ENCODE assay signal across 13 cellular contexts in the genomic region with DNA sequence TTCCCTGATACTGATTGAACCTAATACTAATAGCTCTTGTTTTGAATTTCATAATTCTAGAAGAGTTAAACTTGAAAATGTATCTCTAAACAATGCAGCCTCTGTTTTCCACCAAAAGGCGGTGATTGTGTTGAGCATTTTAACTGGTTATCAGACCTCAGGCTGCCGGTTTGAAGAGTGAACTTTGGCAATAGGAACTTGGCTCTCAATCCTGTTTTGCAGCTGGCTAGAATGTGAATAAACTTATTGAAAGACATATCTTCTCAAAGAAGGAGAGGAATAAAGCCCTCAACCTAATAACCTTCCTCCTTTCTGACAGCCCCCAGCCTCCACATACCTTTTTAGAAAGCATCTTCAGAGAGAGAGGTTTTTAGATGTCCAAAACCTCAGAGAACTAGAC.
DNase-seq lines count a peak whose midpoint lies in the region; ATAC-seq, FAIRE-seq and TF ChIP-seq lines count a peak whose summit lies in the region.
"Had no signal": no experiment of that assay in that cellular context is flagged by ENCODE, and none has a peak within 500 bp of the region (broad histone marks: within the 10 kb centered on the region; RNA-seq: fewer than 3 reads in every experiment).

No MANE protein-coding gene starts in this region.

- ATAC-seq in HepG2 (peak; percentile 92), GM21737 (IDR thresholded peaks at IDR 0.05; ENCODE audit: unreplicated experiment) (no peak), lower lobe of right lung (no peak)

- BruUV-seq in HepG2 (replicated peaks; lab: Mats Ljungman, UMichigan), result no TSS peak

- in situ Hi-C loops in HepG2 (cut with HindIII; ENCODE audit: extremely low pct_ligation_motif_present, low pct_unique_long_range_greater_than_20kb), result no loop called here

- H3K9ac ChIP-seq in fibroblast of lung (ENCODE audit: insufficient read depth, low read length) (no peak overlapping the region), HepG2 (ENCODE audit: insufficient read depth, low read depth, low read length) (peak overlapping the region; percentile 32)

- WGBS in HepG2 (ENCODE audit: low lambda C conversion rate), result 8% methylated on average over 2 of the region's 2 CpGs
- 29% methylated on average over 2 of the region's 2 CpGs for WGBS in suprapubic skin

- no peak overlapping the region for H3K4me3 ChIP-seq in fibroblast of lung (replicated peaks in 1 of 4; ENCODE audit: control extremely low read depth in 1 of 4, insufficient read depth in 1 of 4, low read depth in 3 of 4, low read length in 4 of 4)
- peak overlapping the region in 1 of 3 experiments; percentile 13; a peak in 1 of 6 replicates for H3K4me3 ChIP-seq in HepG2 (replicated peaks in 1 of 3; ENCODE audit: insufficient read depth in 1 of 3, low read depth in 2 of 3, low read length in 3 of 3)
- no peak overlapping the region for H3K4me3 ChIP-seq in suprapubic skin
- no peak overlapping the region for H3K4me3 ChIP-seq in lower lobe of right lung

- TF ChIP-seq POLR2A in HepG2 (IDR thresholded peaks at IDR 0.05; ENCODE audit: insufficient read depth in 1 of 2, low read depth in 2 of 2, low read length in 2 of 2) (no peak), suprapubic skin (IDR thresholded peaks at IDR 0.05) (no peak)

- H3K9me3 ChIP-seq in fibroblast of lung (ENCODE audit: control insufficient read depth, insufficient read depth, low read depth, low read length) (no peaks in the 10 kb centered on the region), HepG2 (ENCODE audit: low read length) (no peaks in the 10 kb centered on the region), suprapubic skin (no peaks in the 10 kb centered on the region), lower lobe of right lung (no peaks in the 10 kb centered on the region)

- TF ChIP-seq EP300 in HepG2 (IDR thresholded peaks at IDR 0.05; ENCODE audit: low read depth in 2 of 2, low read length in 2 of 2) (peak in 1 of 2 experiments; percentile 9; a peak in 1 of 4 replicates), HepG2 (CRISPR knock-in tag; IDR thresholded peaks at IDR 0.05; ENCODE audit: borderline replicate concordance) (no peak), suprapubic skin (IDR thresholded peaks at IDR 0.05) (no peak)

- peaks cover 58% of the 10 kb centered on the region for H3K79me2 ChIP-seq in fibroblast of lung (ENCODE audit: control insufficient read depth, insufficient read depth, low read length)
- peaks cover 3% of the 10 kb centered on the region for H3K79me2 ChIP-seq in HepG2 (ENCODE audit: insufficient read depth, low read length)

- TF ChIP-seq CTCF in fibroblast of lung (conservative IDR thresholded peaks at IDR 0.05 in 1 of 2, IDR thresholded peaks at IDR 0.05 in 1 of 2; ENCODE audit: low read depth in 1 of 2, low read length in 2 of 2), result no peak
- TF ChIP-seq CTCF in HepG2 (CRISPR knock-in tag; IDR thresholded peaks at IDR 0.05), result no peak
- TF ChIP-seq CTCF in suprapubic skin (IDR thresholded peaks at IDR 0.05), result no peak
- no peak for TF ChIP-seq CTCF in lower lobe of right lung (IDR thresholded peaks at IDR 0.05)

- H3K36me3 ChIP-seq in fibroblast of lung (ENCODE audit: control insufficient read depth, insufficient read depth, low read length) (no peaks in the 10 kb centered on the region), HepG2 (replicated peaks in 1 of 2; ENCODE audit: control insufficient read depth in 1 of 2, insufficient read depth in 2 of 2, low read length in 2 of 2) (no peaks in the 10 kb centered on the region), suprapubic skin (no peaks in the 10 kb centered on the region), lower lobe of right lung (no peaks in the 10 kb centered on the region)

- H3K27ac ChIP-seq in fibroblast of lung (ENCODE audit: insufficient read depth, low read length) (no peak overlapping the region), HepG2 (ENCODE audit: extremely low read length, insufficient read depth, low read length) (peak overlapping the region; percentile 69), suprapubic skin (peak overlapping the region; percentile 34), lower lobe of right lung (no peak overlapping the region)

- CTCF ChIA-PET in HepG2 (lab: Yijun Ruan, JAX; ENCODE audit: low intra/inter-chr PET ratio, low total read pairs), result no interaction called here

- H3K4me1 ChIP-seq in fibroblast of lung (ENCODE audit: control insufficient read depth, extremely low read depth, insufficient read depth, low read length) (no peaks in the 10 kb centered on the region), HepG2 (ENCODE audit: insufficient read depth, low read length) (peaks cover 33% of the 10 kb centered on the region), suprapubic skin (peaks cover 10% of the 10 kb centered on the region), lower lobe of right lung (peaks cover 1% of the 10 kb centered on the region)

- no peak overlapping the region for H2AFZ ChIP-seq in fibroblast of lung (ENCODE audit: low read length)
- peak overlapping the region; percentile 24 for H2AFZ ChIP-seq in HepG2 (ENCODE audit: low read length)

- H3K27me3 ChIP-seq in fibroblast of lung (ENCODE audit: control insufficient read depth, insufficient read depth, low read length), result no peaks in the 10 kb centered on the region
- H3K27me3 ChIP-seq in HepG2 (ENCODE audit: control insufficient read depth in 1 of 2, insufficient read depth in 2 of 2, low read length in 2 of 2), result no peaks in the 10 kb centered on the region
- no peaks in the 10 kb centered on the region for H3K27me3 ChIP-seq in suprapubic skin
- no peaks in the 10 kb centered on the region for H3K27me3 ChIP-seq in lower lobe of right lung (ENCODE audit: low read depth)

- DNase-seq in RPMI7951 (ENCODE audit: low read depth) (peak; percentile 11), fibroblast of lung (ENCODE audit: low read depth in 2 of 2) (peak; percentile 19 to 57), HepG2 (ENCODE audit: low spot score) (peak; percentile 81), suprapubic skin (ENCODE audit: low spot score in 2 of 2) (no peak), 8988T (no peak), cerebellar nuclear complex (lab: John Stamatoyannopoulos, UW) (no peak), lower lobe of right lung (no peak)
- DNase-seq: activated CD4-positive, alpha-beta T cell treated with anti-CD3 and anti-CD28 coated beads, Interleukin-2, amount 50 U/mL, for 1 hour; activated T-cell treated with anti-CD3 and anti-CD28 coated beads, Interleukin-2, amount 50 U/mL, for 48 hours; DND-41; effector CD4-positive, alpha-beta T cell; NCI-H82 had no signal

- intact Hi-C loops in HepG2 (cut with micrococcal nuclease; ENCODE audit: unreplicated experiment) (loop anchor here (10.0 kb wide), 1 partner anchor 105 kb away; the partner anchor contains the start of gene SRGAP1), lower lobe of right lung (cut with DNase I) (no loop called here)

- no peak overlapping the region for H3K4me2 ChIP-seq in fibroblast of lung (ENCODE audit: extremely low read depth, insufficient read depth, low read length)
- peak overlapping the region; percentile 57 for H3K4me2 ChIP-seq in HepG2 (ENCODE audit: low read depth, low read length)

- POLR2A ChIA-PET in HepG2 (lab: Yijun Ruan, JAX), result interaction anchor here (0.6 to 0.9 kb wide), 2 partner anchors 60 to 105 kb away, joined by 4 to 6 read pairs; partner anchors contain the start of gene SRGAP1

- H4K20me1 ChIP-seq in fibroblast of lung (ENCODE audit: control insufficient read depth, extremely low read depth, insufficient read depth, low read length) (no peaks in the 10 kb centered on the region), HepG2 (ENCODE audit: insufficient read depth, low read length) (no peaks in the 10 kb centered on the region)

- no peak for TF ChIP-seq RAD21 in HepG2 (CRISPR knock-in tag; IDR thresholded peaks at IDR 0.05)

- peak; percentile 46 for FAIRE-seq in HepG2 (lab: Jason Lieb, UNC)

TF ChIP-seq in HepG2, 621 proteins besides CTCF, POLR2A, EP300 and RAD21 (continues in another document):
- TF ChIP-seq NR2F2 (IDR thresholded peaks at IDR 0.05; ENCODE audit: borderline replicate concordance, low read depth), result no peak
- peak; percentile 45 for TF ChIP-seq SAP130 (CRISPR knock-in tag; IDR thresholded peaks at IDR 0.05; ENCODE audit: low read depth)
- no peak for TF ChIP-seq MIER3 (CRISPR knock-in tag; IDR thresholded peaks at IDR 0.05; ENCODE audit: borderline replicate concordance)
- no peak for TF ChIP-seq ZNF615 (CRISPR knock-in tag; IDR thresholded peaks at IDR 0.05; ENCODE audit: borderline replicate concordance)
- no peak for TF ChIP-seq ZNF552 (CRISPR knock-in tag; IDR thresholded peaks at IDR 0.05; ENCODE audit: borderline replicate concordance)
- TF ChIP-seq MLX (CRISPR knock-in tag; IDR thresholded peaks at IDR 0.05), result no peak
- TF ChIP-seq TEAD3 (CRISPR knock-in tag; optimal IDR thresholded peaks at IDR 0.05; ENCODE audit: borderline replicate concordance), result no peak
- TF ChIP-seq DNMT1 (CRISPR knock-in tag; IDR thresholded peaks at IDR 0.05), result no peak
- TF ChIP-seq ZBTB42 (CRISPR knock-in tag; IDR thresholded peaks at IDR 0.05), result no peak
- no peak for TF ChIP-seq ZNF441 (CRISPR knock-in tag; IDR thresholded peaks at IDR 0.05; ENCODE audit: borderline replicate concordance)
- TF ChIP-seq BATF2 (CRISPR knock-in tag; IDR thresholded peaks at IDR 0.05), result no peak
- TF ChIP-seq, protein P1, sequence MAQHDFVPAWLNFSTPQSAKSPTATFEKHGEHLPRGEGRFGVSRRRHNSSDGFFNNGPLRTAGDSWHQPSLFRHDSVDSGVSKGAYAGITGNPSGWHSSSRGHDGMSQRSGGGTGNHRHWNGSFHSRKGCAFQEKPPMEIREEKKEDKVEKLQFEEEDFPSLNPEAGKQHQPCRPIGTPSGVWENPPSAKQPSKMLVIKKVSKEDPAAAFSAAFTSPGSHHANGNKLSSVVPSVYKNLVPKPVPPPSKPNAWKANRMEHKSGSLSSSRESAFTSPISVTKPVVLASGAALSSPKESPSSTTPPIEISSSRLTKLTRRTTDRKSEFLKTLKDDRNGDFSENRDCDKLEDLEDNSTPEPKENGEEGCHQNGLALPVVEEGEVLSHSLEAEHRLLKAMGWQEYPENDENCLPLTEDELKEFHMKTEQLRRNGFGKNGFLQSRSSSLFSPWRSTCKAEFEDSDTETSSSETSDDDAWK (CRISPR knock-in tag; IDR thresholded peaks at IDR 0.05), result no peak
- no peak for TF ChIP-seq ZNF138 (CRISPR knock-in tag; IDR thresholded peaks at IDR 0.05; ENCODE audit: low read depth)
- no peak for TF ChIP-seq TGIF2 (CRISPR knock-in tag; IDR thresholded peaks at IDR 0.05)

Comparison
In these comparisons a context has a peak if more than half of its experiments do, and no peak if none do; other contexts are left out.
1. DNase-seq: peak in RPMI7951 (single experiment), fibroblast of lung (2 of 2) and HepG2 (single experiment); none in suprapubic skin (0 of 2), 8988T (single experiment), cerebellar nuclear complex (0 of 2) and lower lobe of right lung (single experiment).
2. H3K27ac ChIP-seq: peak in HepG2 (single experiment) and suprapubic skin (single experiment); none in fibroblast of lung (single experiment) and lower lobe of right lung (single experiment).